ENCODE assay signal across 1 cellular context in genomic region chr20:22526512-22527012, GRCh38.
TF ChIP-seq lines count a peak whose summit lies in the region.

No MANE protein-coding gene starts in this region.

TF ChIP-seq in GM23338, 12 proteins besides CTCF, POLR2A, EP300 and RAD21 (continued from another document):
- no peak for TF ChIP-seq REST (IDR thresholded peaks at IDR 0.05; ENCODE audit: unreplicated experiment)
- no peak for TF ChIP-seq NANOG (IDR thresholded peaks at IDR 0.05; ENCODE audit: borderline replicate concordance)
- TF ChIP-seq EZH2 (IDR thresholded peaks at IDR 0.05; ENCODE audit: low read depth, unreplicated experiment): no peak
- no peak for TF ChIP-seq ZNF331 (CRISPR knock-in tag; IDR thresholded peaks at IDR 0.05; ENCODE audit: low read depth)
